13 cellular contexts compared by ENCODE assay signal in the genomic region with DNA sequence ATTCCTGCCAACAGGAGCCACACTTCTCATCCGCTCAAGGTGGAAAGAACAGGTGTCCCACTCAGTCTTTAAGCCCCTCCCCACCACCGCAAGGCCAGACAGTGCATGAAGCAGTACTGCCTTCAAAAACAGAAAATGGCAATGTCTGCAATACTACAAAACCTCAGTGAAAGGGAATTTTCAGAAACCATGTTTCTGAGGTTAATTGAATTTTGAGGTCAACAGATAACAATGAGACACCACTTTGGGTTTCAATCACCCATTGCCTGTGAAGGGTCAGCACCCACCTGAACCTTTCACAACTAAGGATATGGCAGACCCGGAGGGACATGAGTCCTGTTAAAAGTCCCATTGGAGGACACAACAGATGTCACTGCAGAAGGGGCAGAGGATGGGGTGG. TPM values are rescaled to one million over a fixed set of nuclear protein-coding genes. Genes with fewer than 3 reads are reported as not detected.
DNase-seq lines count a peak whose midpoint lies in the region; ATAC-seq and TF ChIP-seq lines count a peak whose summit lies in the region.
"Had no signal": no experiment of that assay in that cellular context is flagged by ENCODE, and none has a peak within 500 bp of the region (broad histone marks: within the 10 kb centered on the region; RNA-seq: fewer than 3 reads in every experiment).

No MANE protein-coding gene starts in this region.

- TF ChIP-seq CTCF in activated CD8-positive, alpha-beta T cell treated with anti-CD3 and anti-CD28 coated beads for 36 hours (IDR thresholded peaks at IDR 0.05), result no peak
- TF ChIP-seq CTCF in WERI-Rb-1 (IDR thresholded peaks at IDR 0.05; ENCODE audit: low read depth, low read length), result no peak

- H3K27me3 ChIP-seq in WERI-Rb-1 (ENCODE audit: insufficient read depth, low read depth, severe bottlenecking), result no peaks in the 10 kb centered on the region

- ATAC-seq in activated CD8-positive, alpha-beta T cell treated with anti-CD3 and anti-CD28 coated beads for 36 hours, result peak; percentile 24
- no peak for ATAC-seq in activated CD8-positive, alpha-beta T cell treated with anti-CD3 and anti-CD28 coated beads, Interleukin-2, amount 10 ng/mL, durations not matched to agents 7 days and 5 days
- peak; percentile 35 for ATAC-seq in GM21717 (IDR thresholded peaks at IDR 0.05; ENCODE audit: unreplicated experiment)
- peak; percentile 58 for ATAC-seq in stimulated activated effector memory CD8-positive, alpha-beta T cell treated with anti-CD3 and anti-CD28 coated beads, Interleukin-12 subunit alpha, Interleukin-12 subunit beta, amount 100 ng/mL, for 72 hours
- ATAC-seq: A549, foreskin keratinocyte had no signal

- no peaks in the 10 kb centered on the region for H3K36me3 ChIP-seq in WERI-Rb-1

- H3K36me3 Mint-ChIP-seq in activated CD8-positive, alpha-beta T cell treated with anti-CD3 and anti-CD28 coated beads for 36 hours (ENCODE audit: low read depth), result peaks cover 42% of the 10 kb centered on the region
- peaks cover 2% of the 10 kb centered on the region for H3K36me3 Mint-ChIP-seq in activated CD8-positive, alpha-beta T cell treated with anti-CD3 and anti-CD28 coated beads, Interleukin-2, amount 10 ng/mL, durations not matched to agents 7 days and 5 days (ENCODE audit: low read depth)
- H3K36me3 Mint-ChIP-seq in IgD-negative memory B cell, result peaks cover 13% of the 10 kb centered on the region
- peaks cover 100% of the 10 kb centered on the region for H3K36me3 Mint-ChIP-seq in stimulated activated effector memory CD8-positive, alpha-beta T cell treated with anti-CD3 and anti-CD28 coated beads, Interleukin-12 subunit alpha, Interleukin-12 subunit beta, amount 100 ng/mL, for 72 hours

- CTCF ChIA-PET in activated CD8-positive, alpha-beta T cell treated with anti-CD3 and anti-CD28 coated beads for 36 hours (lab: Charles Lee), result no interaction called here
- CTCF ChIA-PET in activated CD8-positive, alpha-beta T cell treated with anti-CD3 and anti-CD28 coated beads, Interleukin-2, amount 10 ng/mL, durations not matched to agents 7 days and 5 days (lab: Charles Lee), result interaction anchor here (0.9 kb wide), 1 partner anchor 38 kb away, joined by 3 read pairs; no protein-coding TSS in a partner anchor

- no peaks in the 10 kb centered on the region for H3K9me3 Mint-ChIP-seq in activated CD8-positive, alpha-beta T cell treated with anti-CD3 and anti-CD28 coated beads for 36 hours
- no peaks in the 10 kb centered on the region for H3K9me3 Mint-ChIP-seq in activated CD8-positive, alpha-beta T cell treated with anti-CD3 and anti-CD28 coated beads, Interleukin-2, amount 10 ng/mL, durations not matched to agents 7 days and 5 days (ENCODE audit: insufficient read depth)
- no peaks in the 10 kb centered on the region for H3K9me3 Mint-ChIP-seq in IgD-negative memory B cell
- no peaks in the 10 kb centered on the region for H3K9me3 Mint-ChIP-seq in stimulated activated effector memory CD8-positive, alpha-beta T cell treated with anti-CD3 and anti-CD28 coated beads, Interleukin-12 subunit alpha, Interleukin-12 subunit beta, amount 100 ng/mL, for 72 hours
- H3K9me3 Mint-ChIP-seq: neural crest cell had no signal

- DNase-seq in activated CD8-positive, alpha-beta T cell treated with anti-CD3 and anti-CD28 coated beads for 36 hours, result no peak
- DNase-seq in activated CD8-positive, alpha-beta T cell treated with anti-CD3 and anti-CD28 coated beads, Interleukin-2, amount 10 ng/mL, durations not matched to agents 7 days and 5 days, result no peak
- no peak for DNase-seq in stimulated activated effector memory CD8-positive, alpha-beta T cell treated with anti-CD3 and anti-CD28 coated beads, Interleukin-12 subunit alpha, Interleukin-12 subunit beta, amount 100 ng/mL, for 72 hours (ENCODE audit: low spot score in 2 of 2)
- DNase-seq in WERI-Rb-1 (no peak), Ammon's horn (ENCODE audit: low spot score) (no peak), putamen (ENCODE audit: low spot score) (no peak)
- DNase-seq: DMS79, foreskin keratinocyte had no signal

- intact Hi-C loops in activated CD8-positive, alpha-beta T cell treated with anti-CD3 and anti-CD28 coated beads for 36 hours (cut with micrococcal nuclease), result no loop called here

- no peak overlapping the region for H3K27ac ChIP-seq in WERI-Rb-1
- H3K27ac ChIP-seq: A549, coronary artery, foreskin keratinocyte had no signal

- no peaks in the 10 kb centered on the region for H3K27me3 Mint-ChIP-seq in activated CD8-positive, alpha-beta T cell treated with anti-CD3 and anti-CD28 coated beads for 36 hours
- H3K27me3 Mint-ChIP-seq in activated CD8-positive, alpha-beta T cell treated with anti-CD3 and anti-CD28 coated beads, Interleukin-2, amount 10 ng/mL, durations not matched to agents 7 days and 5 days (ENCODE audit: low read depth), result no peaks in the 10 kb centered on the region
- H3K27me3 Mint-ChIP-seq in IgD-negative memory B cell, result no peaks in the 10 kb centered on the region

- no peak overlapping the region for H3K4me3 Mint-ChIP-seq in activated CD8-positive, alpha-beta T cell treated with anti-CD3 and anti-CD28 coated beads for 36 hours
- no peak overlapping the region for H3K4me3 Mint-ChIP-seq in activated CD8-positive, alpha-beta T cell treated with anti-CD3 and anti-CD28 coated beads, Interleukin-2, amount 10 ng/mL, durations not matched to agents 7 days and 5 days
- H3K4me3 Mint-ChIP-seq in IgD-negative memory B cell, result peak overlapping the region; percentile 63 to 94 (median 92)
- H3K4me3 Mint-ChIP-seq in stimulated activated effector memory CD8-positive, alpha-beta T cell treated with anti-CD3 and anti-CD28 coated beads, Interleukin-12 subunit alpha, Interleukin-12 subunit beta, amount 100 ng/mL, for 72 hours, result peak overlapping the region; percentile 16
- H3K4me3 Mint-ChIP-seq: neural crest cell had no signal

- H3K27ac Mint-ChIP-seq in activated CD8-positive, alpha-beta T cell treated with anti-CD3 and anti-CD28 coated beads for 36 hours, result peak overlapping the region; percentile 38
- H3K27ac Mint-ChIP-seq in activated CD8-positive, alpha-beta T cell treated with anti-CD3 and anti-CD28 coated beads, Interleukin-2, amount 10 ng/mL, durations not matched to agents 7 days and 5 days, result no peak overlapping the region
- H3K27ac Mint-ChIP-seq in IgD-negative memory B cell, result peak overlapping the region; percentile 96 to 98 (median 97)
- peak overlapping the region; percentile 85 for H3K27ac Mint-ChIP-seq in stimulated activated effector memory CD8-positive, alpha-beta T cell treated with anti-CD3 and anti-CD28 coated beads, Interleukin-12 subunit alpha, Interleukin-12 subunit beta, amount 100 ng/mL, for 72 hours

- H3K4me3 ChIP-seq in WERI-Rb-1 (ENCODE audit: low read depth, low read length), result no peak overlapping the region
- H3K4me3 ChIP-seq: A549, coronary artery had no signal

- no peaks in the 10 kb centered on the region for H3K9me3 ChIP-seq in WERI-Rb-1 (ENCODE audit: severe bottlenecking)
- H3K9me3 ChIP-seq: A549 had no signal

- POLR2A ChIA-PET in activated CD8-positive, alpha-beta T cell treated with anti-CD3 and anti-CD28 coated beads for 36 hours (lab: Charles Lee), result interaction anchor here (0.7 kb wide), 1 partner anchor 8 kb away, joined by 3 read pairs; no protein-coding TSS in a partner anchor
- POLR2A ChIA-PET in activated CD8-positive, alpha-beta T cell treated with anti-CD3 and anti-CD28 coated beads, Interleukin-2, amount 10 ng/mL, durations not matched to agents 7 days and 5 days (lab: Charles Lee), result interaction anchor here (0.8 kb wide), 1 partner anchor 45 kb away, joined by 4 read pairs; no protein-coding TSS in a partner anchor

- peaks cover 45% of the 10 kb centered on the region for H3K4me1 Mint-ChIP-seq in activated CD8-positive, alpha-beta T cell treated with anti-CD3 and anti-CD28 coated beads for 36 hours (ENCODE audit: low read depth)
- peaks cover 41% of the 10 kb centered on the region for H3K4me1 Mint-ChIP-seq in activated CD8-positive, alpha-beta T cell treated with anti-CD3 and anti-CD28 coated beads, Interleukin-2, amount 10 ng/mL, durations not matched to agents 7 days and 5 days (ENCODE audit: low read depth)
- peaks cover 52 to 68% (median 65%) of the 10 kb centered on the region in 3 donors for H3K4me1 Mint-ChIP-seq in IgD-negative memory B cell
- peaks cover 44% of the 10 kb centered on the region for H3K4me1 Mint-ChIP-seq in stimulated activated effector memory CD8-positive, alpha-beta T cell treated with anti-CD3 and anti-CD28 coated beads, Interleukin-12 subunit alpha, Interleukin-12 subunit beta, amount 100 ng/mL, for 72 hours
- H3K4me1 Mint-ChIP-seq: neural crest cell had no signal

RNA-seq across cellular contexts. Expression of a gene that starts 13.0 kb away (rescaled TPM):
- total RNA-seq in activated CD8-positive, alpha-beta T cell treated with anti-CD3 and anti-CD28 coated beads for 36 hours, result 10 to 100 TPM; 37.7 to 39.0 TPM
- 1 to 10 TPM; 6.0 to 6.1 TPM for total RNA-seq in activated CD8-positive, alpha-beta T cell treated with anti-CD3 and anti-CD28 coated beads, Interleukin-2, amount 10 ng/mL, durations not matched to agents 7 days and 5 days
- polyA plus RNA-seq in IgD-negative memory B cell, result 8.2 TPM
- polyA plus RNA-seq: foreskin keratinocyte had no signal

Comparison
In these comparisons a context has a peak if more than half of its experiments do, and no peak if none do; other contexts are left out.
1. RNA of a gene that starts 13.0 kb away (total RNA-seq): 37.7 to 39.0 TPM in activated CD8-positive, alpha-beta T cell treated with anti-CD3 and anti-CD28 coated beads for 36 hours; 6.0 to 6.1 TPM in activated CD8-positive, alpha-beta T cell treated with anti-CD3 and anti-CD28 coated beads, Interleukin-2, amount 10 ng/mL, durations not matched to agents 7 days and 5 days; every median in the first group is over 4 times any median in the second.
2. H3K4me3 Mint-ChIP-seq: peak in IgD-negative memory B cell (4 of 4) and stimulated activated effector memory CD8-positive, alpha-beta T cell treated with anti-CD3 and anti-CD28 coated beads, Interleukin-12 subunit alpha, Interleukin-12 subunit beta, amount 100 ng/mL, for 72 hours (single experiment); none in activated CD8-positive, alpha-beta T cell treated with anti-CD3 and anti-CD28 coated beads for 36 hours (single experiment) and activated CD8-positive, alpha-beta T cell treated with anti-CD3 and anti-CD28 coated beads, Interleukin-2, amount 10 ng/mL, durations not matched to agents 7 days and 5 days (single experiment).